Comparison of ENCODE assay signal across 1 cellular context in genomic region chr2:168245074-168245825, GRCh38.
TF ChIP-seq lines count a peak whose summit lies in the region.

No MANE protein-coding gene starts in this region.

TF ChIP-seq in H1, 55 proteins besides CTCF, POLR2A, EP300 and RAD21:
- TF ChIP-seq BACH1 (IDR thresholded peaks at IDR 0.05; ENCODE audit: low read length) = no peak
- TF ChIP-seq CBX8 (IDR thresholded peaks at IDR 0.05; ENCODE audit: borderline replicate concordance, low read depth, low read length) = no peak
- TF ChIP-seq GABPA (IDR thresholded peaks at IDR 0.05; ENCODE audit: borderline replicate concordance, insufficient read depth, low read length) = no peak
- no peak for TF ChIP-seq EZH2 (IDR thresholded peaks at IDR 0.05; ENCODE audit: low read depth, low read length, severe bottlenecking)
- no peak for TF ChIP-seq HDAC6 (IDR thresholded peaks at IDR 0.05; ENCODE audit: low read depth, low read length)
- TF ChIP-seq BCL11A (IDR thresholded peaks at IDR 0.05; ENCODE audit: low read depth in 2 of 2, low read length in 2 of 2) = no peak
- no peak for TF ChIP-seq USF2 (IDR thresholded peaks at IDR 0.05; ENCODE audit: low read length)
- TF ChIP-seq EGR1 (IDR thresholded peaks at IDR 0.05; ENCODE audit: borderline replicate concordance, low read depth, low read length) = no peak
- no peak for TF ChIP-seq SP1 (IDR thresholded peaks at IDR 0.05; ENCODE audit: low read depth, low read length)
- no peak for TF ChIP-seq CEBPB (IDR thresholded peaks at IDR 0.05; ENCODE audit: low read depth, low read length)
- no peak for TF ChIP-seq JUND (IDR thresholded peaks at IDR 0.05; ENCODE audit: low read length)
- no peak for TF ChIP-seq ATF3 (IDR thresholded peaks at IDR 0.05; ENCODE audit: insufficient read depth, low read depth, low read length)
- TF ChIP-seq FOSL1 (IDR thresholded peaks at IDR 0.05; ENCODE audit: insufficient read depth, low read depth, low read length) = no peak
- no peak for TF ChIP-seq RNF2 (IDR thresholded peaks at IDR 0.05; ENCODE audit: borderline replicate concordance, low read depth, low read length, missing control alignments, poor library complexity, severe bottlenecking)
- no peak for TF ChIP-seq RFX5 (IDR thresholded peaks at IDR 0.05; ENCODE audit: borderline replicate concordance, low read depth, low read length)
- TF ChIP-seq GTF2F1 (IDR thresholded peaks at IDR 0.05; ENCODE audit: borderline replicate concordance, low read depth, low read length) = no peak
- no peak for TF ChIP-seq CHD1 (IDR thresholded peaks at IDR 0.05; ENCODE audit: low read depth, low read length)
- no peak for TF ChIP-seq NRF1 (IDR thresholded peaks at IDR 0.05; ENCODE audit: low read depth, low read length)
TF ChIP-seq in H1: peak in this region for 0.
